Comparison of ENCODE assay signal across 15 cellular contexts in the genomic region with DNA sequence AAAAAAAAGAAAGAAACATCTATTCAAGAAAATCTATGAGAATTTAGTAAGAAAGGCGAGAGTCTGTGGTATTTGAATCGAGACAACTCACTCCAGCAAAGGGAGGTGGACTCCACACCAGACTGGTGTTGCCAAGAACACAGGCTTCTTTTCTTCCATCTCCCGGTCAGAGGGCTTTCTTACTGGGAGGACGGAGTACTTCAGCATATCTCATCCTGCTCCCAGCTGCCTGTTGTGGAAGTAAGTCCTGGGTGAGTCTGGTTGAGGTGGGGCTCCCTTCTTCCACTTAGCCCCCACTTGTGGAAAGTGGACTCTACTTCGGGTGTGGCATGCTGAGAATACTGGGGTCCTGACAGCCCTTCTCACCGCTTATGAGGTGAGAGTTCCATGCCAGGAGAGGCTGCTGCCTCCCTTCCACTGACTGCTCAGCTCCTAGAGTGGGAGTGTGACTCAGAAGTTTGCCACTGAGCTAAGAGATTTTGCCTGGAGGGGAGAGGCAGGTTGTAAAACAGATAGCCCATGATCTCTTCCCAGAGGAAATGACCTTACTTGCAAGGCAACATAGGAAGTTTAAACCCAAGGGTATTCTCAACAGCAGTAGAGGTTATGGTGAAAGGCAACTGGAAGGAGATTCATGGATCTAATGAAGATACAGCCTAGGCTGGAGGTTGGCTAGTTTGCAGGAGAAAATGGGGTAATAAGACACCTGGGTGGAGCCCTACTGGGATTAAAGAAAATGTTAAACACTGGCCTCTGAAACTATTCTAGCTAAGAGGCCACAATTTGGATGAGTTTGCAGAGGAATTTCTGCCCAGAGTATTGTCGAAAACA. TPM values are rescaled to one million over a fixed set of nuclear protein-coding genes. Genes with fewer than 3 reads are reported as not detected.
DNase-seq lines count a peak whose midpoint lies in the region; TF ChIP-seq lines count a peak whose summit lies in the region.
"Had no signal": no experiment of that assay in that cellular context is flagged by ENCODE, and none has a peak within 500 bp of the region (broad histone marks: within the 10 kb centered on the region; RNA-seq: fewer than 3 reads in every experiment).

No MANE protein-coding gene starts in this region.

- TF ChIP-seq CTCF in HFFc6 (IDR thresholded peaks at IDR 0.05): no peak
- TF ChIP-seq CTCF in Peyer's patch (IDR thresholded peaks at IDR 0.05): no peak

- H3K27me3 ChIP-seq in adipocyte (replicated peaks; ENCODE audit: control insufficient read depth, insufficient read depth, low read length): peaks cover 5% of the 10 kb centered on the region
- H3K27me3 ChIP-seq in Peyer's patch: no peaks in the 10 kb centered on the region
- H3K27me3 ChIP-seq in Karpas-422 (ENCODE audit: low read length): no peaks in the 10 kb centered on the region

- no peaks in the 10 kb centered on the region for H3K9me2 ChIP-seq in Karpas-422 (replicated peaks; ENCODE audit: insufficient read depth, low read length)

- H3K79me2 ChIP-seq in Karpas-422 (ENCODE audit: low read length): no peaks in the 10 kb centered on the region

- H3K9ac ChIP-seq in adipocyte (ENCODE audit: low read length): no peak overlapping the region
- no peak overlapping the region for H3K9ac ChIP-seq in Karpas-422 (ENCODE audit: low read length)
- H3K9ac ChIP-seq: KMS-11 had no signal

- peak; percentile 61 for DNase-seq in AG08395 (ENCODE audit: low spot score)
- peak; percentile 66 for DNase-seq in HFFc6
- peak; percentile 38 for DNase-seq in adipocyte (ENCODE audit: low read depth)
- DNase-seq in iris pigment epithelial cell (ENCODE audit: low read depth): peak; percentile 39
- DNase-seq in DMS114 treated with DMSO at 0.1 percent for 48 hours (lab: John Stamatoyannopoulos, UW; ENCODE audit: unreplicated experiment): no peak
- DNase-seq in Peyer's patch: no peak
- no peak for DNase-seq in retina
- no peak for DNase-seq in Karpas-422
- DNase-seq: NCI-H2081; stimulated activated CD4-positive, alpha-beta T cell treated with anti-CD3 and anti-CD28 coated beads, Interleukin-15, amount 100 ng/mL, for 24 hours; stimulated activated CD8-positive, alpha-beta memory T cell treated with anti-CD3 and anti-CD28 coated beads, Interleukin-4, amount 100 ng/mL, for 48 hours had no signal

- peaks cover 2% of the 10 kb centered on the region; the same call in 1 of the 2 replicates for H3K27me3 Mint-ChIP-seq in HFFc6 (ENCODE audit: insufficient read depth)

- H3K9me3 Mint-ChIP-seq in HFFc6: no peaks in the 10 kb centered on the region
- H3K9me3 Mint-ChIP-seq: dendritic cell treated with granulocyte-macrophage colony-stimulating factor and Interleukin-4, amounts not matched to agents 40 ng/mL and 50 ng/mL, for 4 days had no signal

- no peak overlapping the region for H2AFZ ChIP-seq in Karpas-422 (ENCODE audit: low read length)

- H3K9me3 ChIP-seq in adipocyte (ENCODE audit: control insufficient read depth, low read length): no peaks in the 10 kb centered on the region
- H3K9me3 ChIP-seq in Peyer's patch: no peaks in the 10 kb centered on the region
- peaks cover 4% of the 10 kb centered on the region; the same call in 1 of the 2 replicates for H3K9me3 ChIP-seq in Karpas-422 (ENCODE audit: low read length)
- H3K9me3 ChIP-seq: neutrophil had no signal

- H3K27ac Mint-ChIP-seq in HFFc6: peak overlapping the region; percentile 42; the same call in 1 of the 2 replicates
- H3K27ac Mint-ChIP-seq: dendritic cell treated with granulocyte-macrophage colony-stimulating factor and Interleukin-4, amounts not matched to agents 40 ng/mL and 50 ng/mL, for 4 days had no signal

- H3K4me3 ChIP-seq in adipocyte (ENCODE audit: low read length) (no peak overlapping the region), Peyer's patch (no peak overlapping the region), Karpas-422 (ENCODE audit: low read length) (no peak overlapping the region)

- H3K4me3 Mint-ChIP-seq in HFFc6: no peak overlapping the region
- H3K4me3 Mint-ChIP-seq: dendritic cell treated with granulocyte-macrophage colony-stimulating factor and Interleukin-4, amounts not matched to agents 40 ng/mL and 50 ng/mL, for 4 days had no signal

- H3K36me3 ChIP-seq in adipocyte (ENCODE audit: control insufficient read depth, insufficient read depth, low read length, severe bottlenecking): no peaks in the 10 kb centered on the region
- H3K36me3 ChIP-seq in Peyer's patch: no peaks in the 10 kb centered on the region
- no peaks in the 10 kb centered on the region for H3K36me3 ChIP-seq in Karpas-422 (ENCODE audit: insufficient read depth, low read length)
- H3K36me3 ChIP-seq: neutrophil had no signal

- H3K4me1 ChIP-seq in adipocyte (ENCODE audit: control insufficient read depth, insufficient read depth, low read length): peaks cover 6% of the 10 kb centered on the region
- H3K4me1 ChIP-seq in Peyer's patch: peaks cover 0 to 11% (median 3%) of the 10 kb centered on the region in 4 donors
- H3K4me1 ChIP-seq in Karpas-422 (ENCODE audit: low read length): peaks cover 5% of the 10 kb centered on the region

- no peak for TF ChIP-seq POLR2A in Peyer's patch (IDR thresholded peaks at IDR 0.05)

- peaks cover 14% of the 10 kb centered on the region for H3K4me1 Mint-ChIP-seq in HFFc6 (ENCODE audit: low read depth)

- H3K4me2 ChIP-seq in Karpas-422 (ENCODE audit: low read depth, low read length, poor library complexity, severe bottlenecking): no peak overlapping the region
- H3K4me2 ChIP-seq: KMS-11 had no signal

- H3K36me3 Mint-ChIP-seq in HFFc6 (ENCODE audit: low read depth): no peaks in the 10 kb centered on the region
- H3K36me3 Mint-ChIP-seq: activated naive CD4-positive, alpha-beta T cell treated with anti-CD3 and anti-CD28 coated beads, Interleukin-2, amount 50 U/mL, for 72 hours had no signal

- no peaks in the 10 kb centered on the region for H4K20me1 ChIP-seq in Karpas-422 (ENCODE audit: insufficient read depth, low read depth, low read length)

- no peak overlapping the region for H3K27ac ChIP-seq in Peyer's patch
- H3K27ac ChIP-seq in Karpas-422 (ENCODE audit: low read length): no peak overlapping the region
- H3K27ac ChIP-seq: KMS-11, neutrophil had no signal

RNA-seq across cellular contexts. Expression of a gene that starts 3.5 kb away (rescaled TPM):
- total RNA-seq in HFFc6 (2021; fragmentation: NEBNext Ultra II Directional; extraction: Animal tissue kit (Norgen Biotek cat#: 25700)): 10 to 100 TPM in 2 of 6 experiments, 1 to 10 TPM in 4; 5.5 to 10.5 (median 9.6) TPM
- 10 to 100 TPM in 1 of 4 donors, 1 to 10 TPM in 2, not detected in 1; 1.5 to 13.6 (median 5.0) TPM for total RNA-seq in Peyer's patch
- total RNA-seq in Karpas-422 (2014; rRNA removed; shearing (Covaris generic); ENCODE audit: low replicate concordance): 0.04 TPM in 1 of 2 replicates, not detected in the other

RNA-seq across cellular contexts. Expression of a gene that starts 19.2 kb away (rescaled TPM):
- total RNA-seq in HFFc6 (2021; fragmentation: NEBNext Ultra II Directional; extraction: Animal tissue kit (Norgen Biotek cat#: 25700)): 10 to 100 TPM; 53.8 to 68.1 (median 61.2) TPM
- 100 to 1,000 TPM in 3 of 4 donors, 10 to 100 TPM in 1; 75.5 to 117 (median 108) TPM for total RNA-seq in Peyer's patch
- total RNA-seq in Karpas-422 (2014; rRNA removed; shearing (Covaris generic); ENCODE audit: low replicate concordance): 81.5 and 108 TPM in 2 replicates

Comparison
In these comparisons a context has a peak if more than half of its experiments do, and no peak if none do; other contexts are left out.
1. DNase-seq: peak in AG08395 (single experiment), HFFc6 (single experiment), adipocyte (single experiment) and iris pigment epithelial cell (single experiment); none in DMS114 treated with DMSO at 0.1 percent for 48 hours (single experiment), Peyer's patch (0 of 3), retina (single experiment) and Karpas-422 (single experiment).